Comparison of ENCODE assay signal across 8 cellular contexts in genomic region chr3:125128861-125129501, GRCh38.
DNase-seq lines count a peak whose midpoint lies in the region; ATAC-seq, FAIRE-seq and TF ChIP-seq lines count a peak whose summit lies in the region.

No MANE protein-coding gene starts in this region.

- no peaks in the 10 kb centered on the region for H3K36me3 ChIP-seq in mucosa of descending colon (ENCODE audit: low read depth)

- ATAC-seq in mucosa of descending colon (peak; percentile 49), HG03354 (IDR thresholded peaks at IDR 0.05; ENCODE audit: poor library complexity, severe bottlenecking, unreplicated experiment) (no peak)

- TF ChIP-seq CTCF in AG04449 (IDR thresholded peaks at IDR 0.05; ENCODE audit: insufficient read depth, low read length, missing control alignments), result no peak
- no peak for TF ChIP-seq CTCF in brain (conservative IDR thresholded peaks at IDR 0.05)
- no peak for TF ChIP-seq CTCF in mucosa of descending colon (IDR thresholded peaks at IDR 0.05)

- H3K4me1 ChIP-seq in mucosa of descending colon (ENCODE audit: low read depth), result peaks cover 4% of the 10 kb centered on the region

- H3K4me3 Mint-ChIP-seq in brain, result peak overlapping the region in 2 of 5 experiments; percentile 50 to 61

- no peak for FAIRE-seq in HTR-8/SVneo (lab: Jason Lieb, UNC)

- no peaks in the 10 kb centered on the region for H3K27me3 Mint-ChIP-seq in brain

- H3K4me1 Mint-ChIP-seq in brain, result peaks cover 35% of the 10 kb centered on the region

- POLR2A ChIA-PET in AG04449 (lab: Yijun Ruan, JAX), result interaction anchor here (0.5 to 2.5 kb wide), 10 partner anchors 8 to 246 kb away, joined by 3 to 14 read pairs (median 4); partner anchors contain the start of gene ZNF148

- intact Hi-C loops in mucosa of descending colon (cut with DNase I, micrococcal nuclease), result no loop called here

- DNase-seq in AG04449 (ENCODE audit: low read depth, low spot score) (peak; percentile 80), HS-5 (ENCODE audit: low read depth) (peak; percentile 83), mucosa of descending colon (no peak), HTR-8/SVneo (ENCODE audit: insufficient read length, low spot score) (no peak), NCI-H748 (lab: John Stamatoyannopoulos, UW; ENCODE audit: unreplicated experiment) (no peak), NCI-H2081 treated with DMSO at 0.1 percent for 48 hours (lab: John Stamatoyannopoulos, UW) (no peak)

- CTCF ChIA-PET in AG04449 (lab: Yijun Ruan, JAX), result interaction anchor here (0.5 to 1.3 kb wide), 3 partner anchors 71 to 212 kb away, joined by 3 read pairs; no protein-coding TSS in a partner anchor

- peak overlapping the region in 4 of 5 experiments; percentile 80 to 94 (median 88) for H3K27ac Mint-ChIP-seq in brain

- no peaks in the 10 kb centered on the region for H3K9me3 Mint-ChIP-seq in brain

- no peak overlapping the region for H3K4me3 ChIP-seq in AG04449 (ENCODE audit: low read depth, low read length)
- H3K4me3 ChIP-seq in mucosa of descending colon, result no peak overlapping the region

- no peaks in the 10 kb centered on the region for H3K9me3 ChIP-seq in mucosa of descending colon

- no peaks in the 10 kb centered on the region for H3K36me3 Mint-ChIP-seq in brain

Comparison
In these comparisons a context has a peak if more than half of its experiments do, and no peak if none do; other contexts are left out.
1. DNase-seq: peak in AG04449 (single experiment) and HS-5 (single experiment); none in mucosa of descending colon (0 of 3), HTR-8/SVneo (single experiment), NCI-H748 (single experiment) and NCI-H2081 treated with DMSO at 0.1 percent for 48 hours (single experiment).